In the genomic region with DNA sequence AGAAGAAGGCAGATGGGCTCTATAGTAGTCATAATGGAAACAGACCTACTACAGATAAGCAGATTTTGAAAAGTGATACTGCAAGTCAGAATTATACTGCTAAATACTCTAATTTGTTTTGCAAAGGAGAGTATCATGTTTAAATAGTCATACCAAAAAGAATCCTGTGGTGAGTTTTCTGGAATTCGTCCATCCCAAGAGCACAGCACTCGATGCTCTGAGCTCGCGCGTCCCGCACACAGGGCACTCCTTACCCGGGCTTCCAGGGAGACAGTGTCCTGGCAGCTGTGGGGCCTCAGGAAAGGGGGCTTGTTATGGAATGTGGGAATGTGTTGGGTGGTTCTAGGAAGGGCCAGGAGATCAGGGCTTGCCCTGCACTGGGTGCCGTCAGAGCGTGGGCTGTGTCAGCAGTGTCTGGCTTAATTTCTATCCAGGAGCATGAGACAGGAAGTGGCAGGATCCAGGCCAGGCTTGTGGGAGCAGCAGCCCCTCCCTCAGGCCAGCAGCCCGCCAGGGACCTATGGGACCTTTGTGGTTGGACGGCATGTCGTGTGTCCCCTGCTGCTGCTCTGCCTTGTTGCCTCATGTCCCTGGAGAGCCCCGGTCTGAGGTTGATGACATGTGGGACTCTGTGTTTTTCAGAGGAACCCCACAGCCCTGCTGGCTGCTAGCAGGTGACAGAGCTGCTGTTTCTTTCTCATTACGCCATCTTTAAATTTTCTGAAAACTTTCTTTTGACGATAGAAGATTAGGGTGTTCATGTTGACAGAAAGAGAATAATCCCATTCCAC, we compare ENCODE assay signal across 17 cellular contexts.
A peak's percentile ranks its signal among the peaks of the same experiment; 100 is the strongest.
DNase-seq lines count a peak whose midpoint lies in the region; ATAC-seq, FAIRE-seq and TF ChIP-seq lines count a peak whose summit lies in the region.
"Had no signal": no experiment of that assay in that cellular context is flagged by ENCODE, and none has a peak within 500 bp of the region (broad histone marks: within the 10 kb centered on the region; RNA-seq: fewer than 3 reads in every experiment).

No MANE protein-coding gene starts in this region.

- CTCF ChIA-PET in GM10248 (lab: Yijun Ruan, JAX): no interaction called here

- H3K27me3 ChIP-seq in right cardiac atrium (ENCODE audit: control insufficient read depth, insufficient read depth): no peaks in the 10 kb centered on the region
- H3K27me3 ChIP-seq in adipocyte (replicated peaks; ENCODE audit: control insufficient read depth, insufficient read depth, low read length): no peaks in the 10 kb centered on the region
- H3K27me3 ChIP-seq in aorta (ENCODE audit: control insufficient read depth in 1 of 2, insufficient read depth in 2 of 2, low read length in 1 of 2): no peaks in the 10 kb centered on the region
- H3K27me3 ChIP-seq: ovary had no signal

- H3K9me3 ChIP-seq in right cardiac atrium (ENCODE audit: control insufficient read depth, low read length) (no peaks in the 10 kb centered on the region), adipocyte (ENCODE audit: control insufficient read depth, low read length) (no peaks in the 10 kb centered on the region), kidney (ENCODE audit: control insufficient read depth in 1 of 2, low read length in 2 of 2) (no peaks in the 10 kb centered on the region), aorta (ENCODE audit: control insufficient read depth, low read length) (no peaks in the 10 kb centered on the region)
- H3K9me3 ChIP-seq: ovary had no signal

- no peak overlapping the region for H3K9ac ChIP-seq in adipocyte (ENCODE audit: low read length)
- no peak overlapping the region for H3K9ac ChIP-seq in kidney (ENCODE audit: low read length in 2 of 2)

- 47% methylated on average over 15 of the region's 15 CpGs for WGBS in right cardiac atrium
- WGBS in aorta, 2 donors: 35 to 42% methylated on average over 15 of the region's 15 CpGs

- no peak for FAIRE-seq in kidney (lab: Jason Lieb, UNC)
- FAIRE-seq: H54 had no signal

- H3K4me3 ChIP-seq in right cardiac atrium (ENCODE audit: low read length) (no peak overlapping the region), adipocyte (ENCODE audit: low read length) (no peak overlapping the region), kidney (ENCODE audit: low read length in 2 of 2) (no peak overlapping the region), aorta (ENCODE audit: low read length in 2 of 2) (no peak overlapping the region)
- H3K4me3 ChIP-seq: ovary had no signal

- TF ChIP-seq CTCF in kidney (IDR thresholded peaks at IDR 0.05; ENCODE audit: borderline replicate concordance, extremely low read depth, insufficient read depth): no peak
- TF ChIP-seq CTCF in GM10248 (IDR thresholded peaks at IDR 0.05; ENCODE audit: control extremely low read depth, extremely low read depth, low read depth, missing control alignments): no peak

- H3K27ac ChIP-seq in right cardiac atrium (ENCODE audit: low read length): no peak overlapping the region
- no peak overlapping the region for H3K27ac ChIP-seq in kidney (ENCODE audit: low read depth in 2 of 2, low read length in 2 of 2)
- no peak overlapping the region for H3K27ac ChIP-seq in aorta (ENCODE audit: low read depth in 1 of 2, low read length in 2 of 2)
- H3K27ac ChIP-seq: ovary had no signal

- ATAC-seq in right cardiac atrium: peak; percentile 36 to 89
- no peak for ATAC-seq in left ventricle myocardium superior
- peak; percentile 22 for ATAC-seq in aorta (ENCODE audit: low FRiP score)
- ATAC-seq in HG03095 (IDR thresholded peaks at IDR 0.05; ENCODE audit: unreplicated experiment): no peak
- no peak for ATAC-seq in HG02610 (IDR thresholded peaks at IDR 0.05; ENCODE audit: unreplicated experiment)

- H3K36me3 ChIP-seq in adipocyte (ENCODE audit: control insufficient read depth, insufficient read depth, low read length, severe bottlenecking): no peaks in the 10 kb centered on the region
- no peaks in the 10 kb centered on the region for H3K36me3 ChIP-seq in kidney (ENCODE audit: control insufficient read depth in 1 of 2, insufficient read depth in 2 of 2, low read length in 2 of 2)
- no peaks in the 10 kb centered on the region for H3K36me3 ChIP-seq in aorta (ENCODE audit: control insufficient read depth in 1 of 2, insufficient read depth in 2 of 2, low read length in 1 of 2)
- H3K36me3 ChIP-seq: ovary had no signal

- H3K4me1 ChIP-seq in right cardiac atrium (ENCODE audit: control insufficient read depth, insufficient read depth, low read length): no peaks in the 10 kb centered on the region
- H3K4me1 ChIP-seq in adipocyte (ENCODE audit: control insufficient read depth, insufficient read depth, low read length): no peaks in the 10 kb centered on the region
- H3K4me1 ChIP-seq in kidney (ENCODE audit: control insufficient read depth in 1 of 2, insufficient read depth in 1 of 2, low read depth in 1 of 2, low read length in 2 of 2): no peaks in the 10 kb centered on the region
- H3K4me1 ChIP-seq in aorta (ENCODE audit: control insufficient read depth in 1 of 2, insufficient read depth in 2 of 2, low read length in 2 of 2): no peaks in the 10 kb centered on the region

- intact Hi-C loops in right cardiac atrium (cut with DNase I): no loop called here
- intact Hi-C loops in left ventricle myocardium superior (cut with micrococcal nuclease): no loop called here
- intact Hi-C loops in kidney (cut with DNase I): no loop called here
- intact Hi-C loops in aorta (cut with DNase I): no loop called here

- POLR2A ChIA-PET in GM10248 (lab: Yijun Ruan, JAX): no interaction called here

- no peak for DNase-seq in right cardiac atrium
- DNase-seq in left ventricle myocardium superior: no peak
- peak; percentile 78 for DNase-seq in adipocyte (ENCODE audit: low read depth)
- peak; percentile 68 for DNase-seq in kidney
- DNase-seq in aorta: no peak
- no peak for DNase-seq in GM10248 (ENCODE audit: extremely low spot score)
- DNase-seq: activated CD4-positive, alpha-beta T cell treated with anti-CD3 and anti-CD28 coated beads for 1 hour; activated gamma-delta T cell treated with Interleukin-2 at 50 U/mL for 16 hours; COR-L47; GDM1; hippocampal formation; NCI-H1694 treated with DMSO at 0.1 percent for 48 hours; SHP77 treated with DMSO at 0.1 percent for 48 hours had no signal

Comparison
In these comparisons a context has a peak if more than half of its experiments do, and no peak if none do; other contexts are left out.
1. ATAC-seq: peak in right cardiac atrium (2 of 2) and aorta (single experiment); none in left ventricle myocardium superior (single experiment), HG03095 (single experiment) and HG02610 (single experiment).
2. DNase-seq: peak in adipocyte (single experiment) and kidney (single experiment); none in right cardiac atrium (0 of 3), left ventricle myocardium superior (single experiment), aorta (0 of 2) and GM10248 (single experiment).